Comparison of ENCODE assay signal across 17 cellular contexts in the genomic region with DNA sequence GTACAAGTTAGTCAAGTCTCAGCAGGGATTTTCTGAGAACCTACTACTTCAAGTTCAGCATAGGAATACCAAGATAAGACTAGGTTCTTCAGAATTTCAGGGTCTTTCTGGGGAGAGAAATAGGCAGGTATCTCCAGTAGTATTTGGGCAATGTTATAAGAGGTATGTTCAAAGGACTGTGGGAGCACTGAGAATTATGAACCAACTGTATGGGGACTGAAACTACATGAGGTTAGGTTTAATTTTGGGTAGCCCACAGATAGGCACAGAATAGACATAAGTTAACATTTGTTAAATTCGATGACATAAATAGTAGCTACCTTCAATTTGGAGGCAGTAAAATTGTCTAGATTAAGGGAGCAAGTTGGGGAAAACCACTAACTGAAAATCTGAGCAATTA.
"Had no signal": no experiment of that assay in that cellular context is flagged by ENCODE, and none has a peak within 500 bp of the region (broad histone marks: within the 10 kb centered on the region; RNA-seq: fewer than 3 reads in every experiment).

No MANE protein-coding gene starts in this region.

- H3K9me3 ChIP-seq: ascending aorta, testis, upper lobe of right lung had no signal

- H3K27me3 ChIP-seq: ascending aorta, foreskin keratinocyte, testis, upper lobe of right lung had no signal

- H3K9me3 Mint-ChIP-seq: activated T-cell treated with anti-CD3 and anti-CD28 coated beads, Interleukin-2, amount 50 U/mL, for 24 hours; stimulated activated naive CD8-positive, alpha-beta T cell treated with anti-CD3 and anti-CD28 coated beads, Interleukin-15, Interleukin-2, amounts not matched to agents 100 ng/mL and 50 ng/mL, for 24 hours had no signal

- H3K27ac ChIP-seq: ascending aorta, foreskin keratinocyte, testis had no signal

- H3K4me3 Mint-ChIP-seq: activated CD8-positive, alpha-beta memory T cell treated with anti-CD3 and anti-CD28 coated beads, Interleukin-2, amount 10 ng/mL, durations not matched to agents 7 days and 5 days; T-helper 17 cell had no signal

- H3K36me3 ChIP-seq: ascending aorta, upper lobe of right lung had no signal

- ATAC-seq: activated CD8-positive, alpha-beta memory T cell treated with anti-CD3 and anti-CD28 coated beads, Interleukin-2, amount 10 ng/mL, durations not matched to agents 7 days and 5 days; foreskin keratinocyte; left colon; right cardiac atrium; T-helper 17 cell; upper lobe of right lung had no signal

- H3K27ac Mint-ChIP-seq: activated CD8-positive, alpha-beta memory T cell treated with anti-CD3 and anti-CD28 coated beads, Interleukin-2, amount 10 ng/mL, durations not matched to agents 7 days and 5 days; progenitor cell of endocrine pancreas; T-helper 17 cell had no signal

- H3K27me3 Mint-ChIP-seq: activated CD8-positive, alpha-beta memory T cell treated with anti-CD3 and anti-CD28 coated beads, Interleukin-2, amount 10 ng/mL, durations not matched to agents 7 days and 5 days; naive B cell; progenitor cell of endocrine pancreas; stimulated activated naive CD8-positive, alpha-beta T cell treated with anti-CD3 and anti-CD28 coated beads, Interleukin-15, Interleukin-2, amounts not matched to agents 100 ng/mL and 50 ng/mL, for 24 hours; T-helper 17 cell had no signal

- H3K4me1 ChIP-seq: testis had no signal

- H3K4me3 ChIP-seq: lung, testis, upper lobe of right lung had no signal

- DNase-seq: activated CD4-positive, alpha-beta T cell treated with anti-CD3 and anti-CD28 coated beads, Interleukin-2, amount 50 U/mL, for 4 hours; activated CD8-positive, alpha-beta memory T cell treated with anti-CD3 and anti-CD28 coated beads, Interleukin-2, amount 10 ng/mL, durations not matched to agents 7 days and 5 days; activated gamma-delta T cell treated with Interleukin-2 at 50 U/mL for 16 hours; activated T-cell treated with anti-CD3 and anti-CD28 coated beads, Interleukin-2, amount 50 U/mL, for 24 hours; foreskin keratinocyte; left colon; naive B cell; nucleus accumbens; right cardiac atrium; stimulated activated CD4-positive, alpha-beta T cell treated with anti-CD3 and anti-CD28 coated beads, Interleukin-1b, Interleukin-23, amount 100 ng/mL, for 48 hours; T-helper 17 cell; testis; upper lobe of right lung had no signal
